21 cellular contexts compared by ENCODE assay signal in the genomic region with DNA sequence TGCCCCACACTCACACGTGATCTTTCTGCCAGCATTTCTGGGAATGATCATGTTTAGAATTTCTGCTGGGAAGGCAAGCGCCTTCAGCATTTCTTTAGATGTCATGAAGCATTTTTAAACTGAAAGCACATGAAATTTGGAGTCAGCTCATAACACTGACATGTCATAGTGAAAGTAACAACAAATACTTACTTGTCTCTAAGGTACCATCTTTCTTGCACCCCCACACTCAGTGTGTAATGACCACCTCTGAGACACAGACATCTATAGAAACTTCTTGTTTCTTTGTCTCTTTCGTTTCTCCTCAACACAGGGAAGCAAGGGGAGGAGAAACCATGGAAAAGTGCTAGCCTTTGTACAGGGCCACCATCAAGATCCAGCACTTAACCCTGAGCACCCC.
DNase-seq lines count a peak whose midpoint lies in the region; ATAC-seq and TF ChIP-seq lines count a peak whose summit lies in the region.
"Had no signal": no experiment of that assay in that cellular context is flagged by ENCODE, and none has a peak within 500 bp of the region (broad histone marks: within the 10 kb centered on the region; RNA-seq: fewer than 3 reads in every experiment).

No MANE protein-coding gene starts in this region.

- no peak overlapping the region for H3K27ac ChIP-seq in breast epithelium
- H3K27ac ChIP-seq: ascending aorta, foreskin keratinocyte, HL-60, suprapubic skin had no signal

- no peaks in the 10 kb centered on the region for H3K9me3 ChIP-seq in breast epithelium
- H3K9me3 ChIP-seq: ascending aorta, mucosa of descending colon, SK-N-SH, suprapubic skin had no signal

- no peaks in the 10 kb centered on the region for H3K27me3 ChIP-seq in breast epithelium
- H3K27me3 ChIP-seq: ascending aorta, suprapubic skin had no signal

- H3K4me1 ChIP-seq in breast epithelium: no peaks in the 10 kb centered on the region
- H3K4me1 ChIP-seq: ascending aorta, foreskin keratinocyte had no signal

- TF ChIP-seq CTCF in breast epithelium (IDR thresholded peaks at IDR 0.05): no peak

- TF ChIP-seq POLR2A in erythroblast (IDR thresholded peaks at IDR 0.05; ENCODE audit: low read length) (no peak), breast epithelium (IDR thresholded peaks at IDR 0.05) (no peak)

- no peak overlapping the region for H3K4me3 ChIP-seq in breast epithelium
- H3K4me3 ChIP-seq: ascending aorta, K562, mucosa of descending colon, suprapubic skin had no signal

- H3K36me3 ChIP-seq in breast epithelium: no peaks in the 10 kb centered on the region
- H3K36me3 ChIP-seq: ascending aorta, suprapubic skin had no signal

- ATAC-seq in GM21381 (IDR thresholded peaks at IDR 0.05; ENCODE audit: unreplicated experiment): peak; percentile 68
- peak; percentile 67 for ATAC-seq in HG03432 (IDR thresholded peaks at IDR 0.05; ENCODE audit: unreplicated experiment)
- ATAC-seq in sciatic nerve: no peak
- ATAC-seq: foreskin keratinocyte, K562, mucosa of descending colon, Panc1 had no signal

- peak; percentile 5 for DNase-seq in stimulated activated CD4-positive, alpha-beta T cell treated with anti-CD3 and anti-CD28 coated beads, Interleukin-1b, Interleukin-23, amount 100 ng/mL, for 48 hours
- DNase-seq in stimulated activated CD4-positive, alpha-beta T cell treated with anti-CD3 and anti-CD28 coated beads, Interleukin-15, amount 100 ng/mL, for 24 hours: no peak
- DNase-seq in erythroblast (lab: John Stamatoyannopoulos, UW): no peak
- DNase-seq in sciatic nerve (ENCODE audit: low spot score): no peak
- no peak for DNase-seq in NCI-H2107 treated with DMSO at 0.1 percent for 48 hours (lab: John Stamatoyannopoulos, UW; ENCODE audit: unreplicated experiment)
- no peak for DNase-seq in breast epithelium (ENCODE audit: low spot score in 2 of 2)
- DNase-seq: activated CD4-positive, alpha-beta T cell treated with anti-CD3 and anti-CD28 coated beads, Interleukin-2, amount 10 ng/mL, durations not matched to agents 7 days and 5 days; activated effector memory CD4-positive, alpha-beta T cell treated with anti-CD3 and anti-CD28 coated beads, Interleukin-2, amount 50 U/mL, for 16 hours; foreskin keratinocyte; H9; mucosa of descending colon; NCI-H774; nucleus accumbens; SK-N-SH had no signal

- intact Hi-C loops in sciatic nerve (cut with DNase I) (no loop called here), breast epithelium (cut with DNase I; ENCODE audit: low total_unique reads) (no loop called here)
